Comparison of ENCODE assay signal across 14 cellular contexts in genomic region chr4:67603310-67604028, GRCh38. TPM values are rescaled to one million over a fixed set of nuclear protein-coding genes. Genes with fewer than 3 reads are reported as not detected.
"Had no signal": no experiment of that assay in that cellular context is flagged by ENCODE, and none has a peak within 500 bp of the region (broad histone marks: within the 10 kb centered on the region; RNA-seq: fewer than 3 reads in every experiment).

No MANE protein-coding gene starts in this region.

- H3K27me3 ChIP-seq: ovary, stomach had no signal

- H3K27me3 Mint-ChIP-seq: activated CD4-positive, alpha-beta memory T cell treated with anti-CD3 and anti-CD28 coated beads for 36 hours; activated naive CD8-positive, alpha-beta T cell treated with anti-CD3 and anti-CD28 coated beads, Interleukin-2, amount 50 U/mL, for 24 hours had no signal

- H3K4me3 Mint-ChIP-seq: activated CD4-positive, alpha-beta memory T cell treated with anti-CD3 and anti-CD28 coated beads for 36 hours; activated naive CD8-positive, alpha-beta T cell treated with anti-CD3 and anti-CD28 coated beads, Interleukin-2, amount 50 U/mL, for 24 hours; activated T-cell treated with anti-CD3 and anti-CD28 coated beads, Interleukin-2, amount 50 U/mL, for 72 hours; T-helper 1 cell treated with Interleukin-12 subunit alpha and Interleukin-12 subunit beta and Interleukin-4 antibody, amounts not matched to agents 30 μg/mL and 1 μg/mL, for 36 hours had no signal

- H3K4me1 ChIP-seq: stomach had no signal

- ATAC-seq: activated naive CD8-positive, alpha-beta T cell treated with anti-CD3 and anti-CD28 coated beads, Interleukin-2, amount 50 U/mL, for 24 hours; left cardiac atrium had no signal

- H3K4me3 ChIP-seq: coronary artery, ovary, stomach, thoracic aorta had no signal

- H3K27ac ChIP-seq: coronary artery, ovary, stomach, thoracic aorta had no signal

- H3K27ac Mint-ChIP-seq: activated CD4-positive, alpha-beta memory T cell treated with anti-CD3 and anti-CD28 coated beads for 36 hours; activated naive CD8-positive, alpha-beta T cell treated with anti-CD3 and anti-CD28 coated beads, Interleukin-2, amount 50 U/mL, for 24 hours; activated T-cell treated with anti-CD3 and anti-CD28 coated beads, Interleukin-2, amount 50 U/mL, for 72 hours; T-helper 1 cell treated with Interleukin-12 subunit alpha and Interleukin-12 subunit beta and Interleukin-4 antibody, amounts not matched to agents 30 μg/mL and 1 μg/mL, for 36 hours had no signal

- H3K9me3 ChIP-seq: ovary, stomach, thoracic aorta had no signal

- H3K36me3 ChIP-seq: ovary, stomach, thoracic aorta had no signal

- H3K4me1 Mint-ChIP-seq: activated naive CD8-positive, alpha-beta T cell treated with anti-CD3 and anti-CD28 coated beads, Interleukin-2, amount 50 U/mL, for 24 hours had no signal

- DNase-seq: activated CD4-positive, alpha-beta memory T cell treated with anti-CD3 and anti-CD28 coated beads for 36 hours; activated naive CD8-positive, alpha-beta T cell treated with anti-CD3 and anti-CD28 coated beads, Interleukin-2, amount 50 U/mL, for 24 hours; activated T-cell treated with anti-CD3 and anti-CD28 coated beads, Interleukin-2, amount 50 U/mL, for 72 hours; central memory CD4-positive, alpha-beta T cell; effector CD4-positive, alpha-beta T cell; left cardiac atrium; ovary; stimulated activated CD4-positive, alpha-beta T cell treated with anti-CD3 and anti-CD28 coated beads, Interleukin-4, amount 100 ng/mL, for 1 hour; stomach had no signal

RNA-seq across cellular contexts. Expression of gene STAP1, which starts 44.9 kb away (rescaled TPM):
- total RNA-seq: lung microvascular endothelial cell, ovary had no signal
- polyA plus RNA-seq: neural cell had no signal
